In genomic region chr17:17959520-17960361, GRCh38 we compare ENCODE assay signal across 8 cellular contexts. TPM values are rescaled to one million over a fixed set of nuclear protein-coding genes. Genes with fewer than 3 reads are reported as not detected.
A peak's percentile ranks its signal among the peaks of the same experiment; 100 is the strongest.
DNase-seq lines count a peak whose midpoint lies in the region; ATAC-seq, FAIRE-seq and TF ChIP-seq lines count a peak whose summit lies in the region.

No MANE protein-coding gene starts in this region.

- 85 to 95% methylated on average over 2 to 7 of the region's 7 CpGs for WGBS in endodermal cell (ENCODE audit: insufficient coverage in 1 of 2, insufficient read length in 1 of 2), 2 experiments
- WGBS in ovary, 3 donors, result 16 to 28% (median 23%) methylated on average over 7 of the region's 7 CpGs

- H3K4me2 ChIP-seq in PC-3 (ENCODE audit: low read length), result peak overlapping the region; percentile 78
- peak overlapping the region; percentile 78 for H3K4me2 ChIP-seq in osteoblast (ENCODE audit: insufficient read depth, low read length)

- H2AFZ ChIP-seq in PC-3 (ENCODE audit: low read length), result no peak overlapping the region
- peak overlapping the region; percentile 20 for H2AFZ ChIP-seq in osteoblast (ENCODE audit: low read length)

- no peaks in the 10 kb centered on the region for H3K27me3 ChIP-seq in PC-3 (ENCODE audit: low read length)
- H3K27me3 ChIP-seq in endodermal cell (ENCODE audit: control insufficient read depth, insufficient read depth, low read length, poor library complexity, severe bottlenecking), result no peaks in the 10 kb centered on the region
- H3K27me3 ChIP-seq in osteoblast (ENCODE audit: insufficient read depth, low read length), result no peaks in the 10 kb centered on the region
- no peaks in the 10 kb centered on the region for H3K27me3 ChIP-seq in ovary

- peaks cover 34% of the 10 kb centered on the region for H3K4me1 Mint-ChIP-seq in endodermal cell

- H3K4me3 Mint-ChIP-seq in endodermal cell, result no peak overlapping the region

- in situ Hi-C loops in GM13976 (cut with MboI; ENCODE audit: low sequenced_read_pairs, unreplicated experiment), result no loop called here

- no peaks in the 10 kb centered on the region for H3K9me3 ChIP-seq in PC-3 (ENCODE audit: low read length)
- H3K9me3 ChIP-seq in endodermal cell (ENCODE audit: control insufficient read depth, low read length), result no peaks in the 10 kb centered on the region
- no peaks in the 10 kb centered on the region for H3K9me3 ChIP-seq in osteoblast (ENCODE audit: low read depth, low read length)
- no peaks in the 10 kb centered on the region for H3K9me3 ChIP-seq in ovary

- intact Hi-C loops in PC-3 (cut with micrococcal nuclease) (loop anchor here (5.0 kb wide), 1 partner anchor 37 kb away; no protein-coding TSS in a partner anchor), ovary (cut with DNase I) (loop anchor here in 1 of 4 donors (10.0 kb wide), 1 partner anchor 575 kb away; no protein-coding TSS in a partner anchor)

- CTCF ChIA-PET in PC-3 (lab: Charles Lee), result no interaction called here

- peak; percentile 99 for FAIRE-seq in A204.1 (lab: Jason Lieb, UNC)

- peaks cover 9% of the 10 kb centered on the region for H3K36me3 ChIP-seq in PC-3 (ENCODE audit: low read depth, low read length)
- H3K36me3 ChIP-seq in endodermal cell (ENCODE audit: control insufficient read depth, insufficient read depth, low read length), result peaks cover 2% of the 10 kb centered on the region
- no peaks in the 10 kb centered on the region for H3K36me3 ChIP-seq in osteoblast (ENCODE audit: insufficient read depth, low read length)
- H3K36me3 ChIP-seq in ovary, result no peaks in the 10 kb centered on the region

- H3K9ac ChIP-seq in PC-3 (ENCODE audit: low read length) (peak overlapping the region; percentile 78), endodermal cell (ENCODE audit: extremely low read depth, low read length, poor library complexity, severe bottlenecking) (no peak overlapping the region)

- H3K9me2 ChIP-seq in PC-3 (replicated peaks; ENCODE audit: low read length), result no peaks in the 10 kb centered on the region

- H3K36me3 Mint-ChIP-seq in endodermal cell (ENCODE audit: low read depth), result peaks cover 8% of the 10 kb centered on the region

- no peak for DNase-seq in PC-3
- no peak for DNase-seq in endodermal cell
- no peak for DNase-seq in osteoblast (ENCODE audit: insufficient read length, low spot score, missing footprints)
- DNase-seq in DMS53 treated with DMSO at 0.1 percent for 48 hours (lab: John Stamatoyannopoulos, UW; ENCODE audit: unreplicated experiment), result no peak
- no peak for DNase-seq in GM13976 (ENCODE audit: low spot score)
- no peak for DNase-seq in ovary

- peaks cover 86% of the 10 kb centered on the region for H3K79me2 ChIP-seq in PC-3 (ENCODE audit: low read length)
- H3K79me2 ChIP-seq in osteoblast (ENCODE audit: insufficient read depth, low read length), result peaks cover 84% of the 10 kb centered on the region

- H4K20me1 ChIP-seq in PC-3 (ENCODE audit: low read length), result no peaks in the 10 kb centered on the region
- H4K20me1 ChIP-seq in osteoblast (ENCODE audit: insufficient read depth, low read length), result peaks cover 19% of the 10 kb centered on the region

- no peaks in the 10 kb centered on the region for H3K9me3 Mint-ChIP-seq in endodermal cell

- peak overlapping the region; percentile 44 for H3K27ac Mint-ChIP-seq in endodermal cell

- ATAC-seq in GM18909 (IDR thresholded peaks at IDR 0.05; ENCODE audit: poor library complexity, unreplicated experiment), result peak; percentile 73
- ATAC-seq in PC-3, result no peak

- TF ChIP-seq POLR2A in ovary (IDR thresholded peaks at IDR 0.05), result no peak

- H3F3A ChIP-seq in PC-3 (ENCODE audit: low read length, unreplicated experiment), result peaks cover 7% of the 10 kb centered on the region

- no peak for TF ChIP-seq EP300 in ovary (IDR thresholded peaks at IDR 0.05)

- H3K27me3 Mint-ChIP-seq in endodermal cell (ENCODE audit: insufficient read depth), result no peaks in the 10 kb centered on the region

- H3K4me1 ChIP-seq in PC-3 (ENCODE audit: insufficient read depth, low read length) (peaks cover 41% of the 10 kb centered on the region), endodermal cell (ENCODE audit: control insufficient read depth, insufficient read depth, low read length) (peaks cover 21% of the 10 kb centered on the region), osteoblast (ENCODE audit: insufficient read depth, low read length) (peaks cover 31% of the 10 kb centered on the region), ovary (ENCODE audit: insufficient read depth) (peaks cover 5% of the 10 kb centered on the region)

- POLR2A ChIA-PET in PC-3 (lab: Charles Lee; ENCODE audit: unreplicated experiment), result interaction anchor here (0.7 kb wide), 1 partner anchor 11 kb away, joined by 3 read pairs; no protein-coding TSS in a partner anchor

- peak overlapping the region; percentile 97 for H3K27ac ChIP-seq in PC-3 (ENCODE audit: low read length)
- H3K27ac ChIP-seq in endodermal cell (ENCODE audit: low read depth, low read length), result peak overlapping the region; percentile 21
- peak overlapping the region; percentile 80 for H3K27ac ChIP-seq in osteoblast (ENCODE audit: low read depth, low read length)
- H3K27ac ChIP-seq in ovary, result peak overlapping the region in 1 of 2 donors; percentile 37

- H3K4me3 ChIP-seq in PC-3 (ENCODE audit: low read length), result peak overlapping the region; percentile 0; the same call in 1 of the 2 replicates
- no peak overlapping the region for H3K4me3 ChIP-seq in endodermal cell (ENCODE audit: low read length)
- peak overlapping the region; percentile 54 for H3K4me3 ChIP-seq in osteoblast (ENCODE audit: insufficient read depth, low read length)
- H3K4me3 ChIP-seq in ovary, result no peak overlapping the region

- TF ChIP-seq CTCF in PC-3 (conservative IDR thresholded peaks at IDR 0.05; ENCODE audit: low read depth, low read length) (no peak), endodermal cell (conservative IDR thresholded peaks at IDR 0.05) (no peak), osteoblast (IDR thresholded peaks at IDR 0.05; ENCODE audit: extremely low read depth, low read depth, low read length) (no peak), GM13976 (IDR thresholded peaks at IDR 0.05; ENCODE audit: borderline replicate concordance, control extremely low read depth, extremely low read depth, insufficient read depth, missing control alignments) (no peak), ovary (IDR thresholded peaks at IDR 0.05) (no peak)

- no TSS peak for BruUV-seq in PC-3 (replicated peaks; lab: Mats Ljungman, UMichigan)

RNA-seq across cellular contexts. Expression of gene TOM1L2, which starts 12.5 kb away (rescaled TPM):
- total RNA-seq in PC-3 (2014; rRNA removed) (53.3 and 77.1 TPM in 2 replicates), endodermal cell (10 to 100 TPM; 10.2 to 11.5 TPM), osteoblast (32.1 and 38.7 TPM in 2 replicates), ovary (10 to 100 TPM; 25.6 to 62.5 (median 50.4) TPM)
- 16.1 TPM for polyA plus RNA-seq in endodermal cell (2013, experiment 1 of 2)
- 14.8 TPM for polyA plus RNA-seq in endodermal cell (2013, experiment 2 of 2)
- polyA plus RNA-seq in ovary, result 10 to 100 TPM; 33.4 to 39.7 TPM

RNA-seq across cellular contexts. Expression of gene DRC3, which starts 12.9 kb away (rescaled TPM):
- 1.9 and 2.2 TPM in 2 replicates for total RNA-seq in PC-3 (2014; rRNA removed)
- total RNA-seq in endodermal cell, result 1 to 10 TPM; 2.0 to 2.6 TPM
- polyA plus RNA-seq in endodermal cell (2013, experiment 1 of 2), result 2.2 TPM
- polyA plus RNA-seq in endodermal cell (2013, experiment 2 of 2), result 2.2 TPM
- total RNA-seq in osteoblast, result 1.8 and 2.9 TPM in 2 replicates
- total RNA-seq in ovary, result 10 to 100 TPM in 1 of 7 donors, 1 to 10 TPM in 6; 3.6 to 35.3 (median 6.0) TPM
- 1 to 10 TPM; 4.6 to 8.5 TPM for polyA plus RNA-seq in ovary

Comparison
In these comparisons a context has a peak if more than half of its experiments do, and no peak if none do; other contexts are left out.
1. H3K4me3 ChIP-seq: peak in PC-3 (single experiment) and osteoblast (single experiment); none in endodermal cell (single experiment) and ovary (single experiment).